8 cellular contexts compared by ENCODE assay signal in genomic region chr14:76810953-76811400, GRCh38. TPM values are rescaled to one million over a fixed set of nuclear protein-coding genes. Genes with fewer than 3 reads are reported as not detected.
DNase-seq lines count a peak whose midpoint lies in the region; ATAC-seq and TF ChIP-seq lines count a peak whose summit lies in the region.

No MANE protein-coding gene starts in this region.

- H3F3A ChIP-seq in PC-3 (ENCODE audit: low read length, unreplicated experiment): no peaks in the 10 kb centered on the region

- peak overlapping the region; percentile 100 for H3K4me2 ChIP-seq in PC-3 (ENCODE audit: low read length)

- H3K9me3 ChIP-seq in CD8-positive, alpha-beta memory T cell (ENCODE audit: low read length): no peaks in the 10 kb centered on the region
- no peaks in the 10 kb centered on the region for H3K9me3 ChIP-seq in PC-3 (ENCODE audit: low read length)
- no peaks in the 10 kb centered on the region for H3K9me3 ChIP-seq in left lung
- H3K9me3 ChIP-seq in thymus (ENCODE audit: control insufficient read depth): no peaks in the 10 kb centered on the region

- H3K79me2 ChIP-seq in PC-3 (ENCODE audit: low read length): peaks cover 27% of the 10 kb centered on the region

- intact Hi-C loops in PC-3 (cut with micrococcal nuclease): loop anchor here (1.0 to 5.0 kb wide), 3 partner anchors 49 to 151 kb away; partner anchors contain the start of gene VASH1
- intact Hi-C loops in left lung (cut with DNase I): no loop called here

- H3K4me1 Mint-ChIP-seq in CD8-positive, alpha-beta memory T cell: peaks cover 26 to 37% (median 37%) of the 10 kb centered on the region in 3 donors
- peaks cover 39% of the 10 kb centered on the region for H3K4me1 Mint-ChIP-seq in central memory CD8-positive, alpha-beta T cell

- peaks cover 0 to 4% of the 10 kb centered on the region in 2 donors for H3K27me3 Mint-ChIP-seq in CD8-positive, alpha-beta memory T cell
- H3K27me3 Mint-ChIP-seq in central memory CD8-positive, alpha-beta T cell: no peaks in the 10 kb centered on the region

- no peaks in the 10 kb centered on the region for H3K27me3 ChIP-seq in CD8-positive, alpha-beta memory T cell (ENCODE audit: insufficient read depth, low read length, poor library complexity, severe bottlenecking)
- H3K27me3 ChIP-seq in PC-3 (ENCODE audit: low read length): no peaks in the 10 kb centered on the region
- no peaks in the 10 kb centered on the region for H3K27me3 ChIP-seq in left lung
- no peaks in the 10 kb centered on the region for H3K27me3 ChIP-seq in thymus (ENCODE audit: control insufficient read depth, insufficient read depth)

- peak overlapping the region; percentile 30 for H3K4me3 ChIP-seq in CD8-positive, alpha-beta memory T cell (ENCODE audit: low read length)
- peak overlapping the region; percentile 93 for H3K4me3 ChIP-seq in PC-3 (ENCODE audit: low read length)
- peak overlapping the region; percentile 5 to 91 for H3K4me3 ChIP-seq in left lung
- H3K4me3 ChIP-seq in thymus (ENCODE audit: low read length): peak overlapping the region; percentile 75

- H3K9me2 ChIP-seq in PC-3 (replicated peaks; ENCODE audit: low read length): no peaks in the 10 kb centered on the region

- no TSS peak for BruUV-seq in PC-3 (replicated peaks; lab: Mats Ljungman, UMichigan)

- no peaks in the 10 kb centered on the region for H3K9me3 Mint-ChIP-seq in CD8-positive, alpha-beta memory T cell
- no peaks in the 10 kb centered on the region for H3K9me3 Mint-ChIP-seq in central memory CD8-positive, alpha-beta T cell

- no peaks in the 10 kb centered on the region for H4K20me1 ChIP-seq in PC-3 (ENCODE audit: low read length)

- peak overlapping the region; percentile 7 for H2AFZ ChIP-seq in PC-3 (ENCODE audit: low read length)

- peaks cover 8% of the 10 kb centered on the region for H3K36me3 ChIP-seq in CD8-positive, alpha-beta memory T cell (ENCODE audit: insufficient read depth, low read length)
- H3K36me3 ChIP-seq in PC-3 (ENCODE audit: low read depth, low read length) (peaks cover 13% of the 10 kb centered on the region), left lung (peaks cover 0 to 31% of the 10 kb centered on the region in 2 donors), thymus (ENCODE audit: control insufficient read depth, insufficient read depth) (peaks cover 15% of the 10 kb centered on the region)

- peak in 1 of 5 donors; percentile 16 for DNase-seq in CD8-positive, alpha-beta memory T cell
- DNase-seq in PC-3 (peak; percentile 57), left lung (no peak)
- no peak for DNase-seq in central memory CD8-positive, alpha-beta T cell (ENCODE audit: low spot score in 2 of 2)

- no peak overlapping the region for H3K27ac ChIP-seq in CD8-positive, alpha-beta memory T cell (ENCODE audit: low read depth, low read length)
- no peak overlapping the region for H3K27ac ChIP-seq in PC-3 (ENCODE audit: low read length)
- H3K27ac ChIP-seq in left lung: peak overlapping the region in 1 of 2 donors; percentile 82
- H3K27ac ChIP-seq in thymus (ENCODE audit: low read depth): no peak overlapping the region

- H3K4me1 ChIP-seq in CD8-positive, alpha-beta memory T cell (ENCODE audit: insufficient read depth, low read length): peaks cover 23% of the 10 kb centered on the region
- peaks cover 5% of the 10 kb centered on the region for H3K4me1 ChIP-seq in PC-3 (ENCODE audit: insufficient read depth, low read length)
- peaks cover 5 to 23% of the 10 kb centered on the region in 2 donors for H3K4me1 ChIP-seq in left lung
- peaks cover 5% of the 10 kb centered on the region for H3K4me1 ChIP-seq in thymus (ENCODE audit: control insufficient read depth, insufficient read depth, low read length)

- H3K36me3 Mint-ChIP-seq in CD8-positive, alpha-beta memory T cell: peaks cover 0 to 44% (median 10%) of the 10 kb centered on the region in 3 donors
- peaks cover 27% of the 10 kb centered on the region for H3K36me3 Mint-ChIP-seq in central memory CD8-positive, alpha-beta T cell (ENCODE audit: insufficient read depth)

- peak overlapping the region; percentile 24 to 98 (median 74) for H3K27ac Mint-ChIP-seq in CD8-positive, alpha-beta memory T cell
- peak overlapping the region; percentile 46 for H3K27ac Mint-ChIP-seq in central memory CD8-positive, alpha-beta T cell (ENCODE audit: low read depth)

- CTCF ChIA-PET in CD8-positive, alpha-beta memory T cell (lab: Charles Lee): interaction anchor here (0.7 to 2.1 kb wide), 5 partner anchors 8 to 104 kb away, joined by 3 to 11 read pairs (median 4); no protein-coding TSS in a partner anchor
- CTCF ChIA-PET in PC-3 (lab: Charles Lee): interaction anchor here (0.6 kb wide), 1 partner anchor 51 kb away, joined by 3 read pairs; no protein-coding TSS in a partner anchor

- peak; percentile 72 for TF ChIP-seq CTCF in PC-3 (conservative IDR thresholded peaks at IDR 0.05; ENCODE audit: low read depth, low read length)
- peak; percentile 18 to 41 for TF ChIP-seq CTCF in left lung (IDR thresholded peaks at IDR 0.05)

- peak overlapping the region; percentile 83 to 97 (median 93) for H3K4me3 Mint-ChIP-seq in CD8-positive, alpha-beta memory T cell
- H3K4me3 Mint-ChIP-seq in central memory CD8-positive, alpha-beta T cell: peak overlapping the region; percentile 92

- POLR2A ChIA-PET in CD8-positive, alpha-beta memory T cell (lab: Charles Lee): interaction anchor here (0.5 to 0.7 kb wide), 2 partner anchors 22 to 510 kb away, joined by 3 read pairs; partner anchors contain the start of gene GSTZ1
- POLR2A ChIA-PET in PC-3 (lab: Charles Lee; ENCODE audit: unreplicated experiment): interaction anchor here (0.7 kb wide), 1 partner anchor 285 kb away, joined by 3 read pairs; no protein-coding TSS in a partner anchor

- 8% methylated on average over 9 of the region's 9 CpGs for WGBS in thymus

- no peak overlapping the region; the same call in 1 of the 2 replicates for H3K9ac ChIP-seq in PC-3 (ENCODE audit: low read length)

- ATAC-seq in GM19043 (IDR thresholded peaks at IDR 0.05; ENCODE audit: low read depth, unreplicated experiment) (peak; percentile 43), PC-3 (peak; percentile 54), left lung (peak; percentile 30), HG03432 (IDR thresholded peaks at IDR 0.05; ENCODE audit: unreplicated experiment) (no peak), HG03521 (IDR thresholded peaks at IDR 0.05; ENCODE audit: unreplicated experiment) (no peak)
- ATAC-seq in central memory CD8-positive, alpha-beta T cell (replicated peaks; ENCODE audit: extremely low read depth, poor library complexity, severe bottlenecking): no peak

RNA-seq across cellular contexts. Expression of gene ANGEL1, which starts 1.7 kb away (rescaled TPM):
- total RNA-seq in CD8-positive, alpha-beta memory T cell: 10 to 100 TPM; 16.0 to 17.1 TPM
- 19.7 TPM for polyA plus RNA-seq in CD8-positive, alpha-beta memory T cell
- total RNA-seq in PC-3 (2014; rRNA removed) (9.2 and 12.4 TPM in 2 replicates), left lung (10 to 100 TPM; 18.9 to 21.3 TPM)
- 12.2 TPM for polyA plus RNA-seq in thymus

RNA-seq across cellular contexts. Expression of gene LRRC74A, which starts 15.2 kb away (rescaled TPM):
- not detected for total RNA-seq in CD8-positive, alpha-beta memory T cell
- not detected for polyA plus RNA-seq in CD8-positive, alpha-beta memory T cell
- total RNA-seq in PC-3 (2014; rRNA removed) (not detected in 2 replicates), left lung (not detected)
- not detected for polyA plus RNA-seq in thymus

RNA-seq across cellular contexts. Expression of gene VASH1, which starts 49.7 kb away (rescaled TPM):
- total RNA-seq in CD8-positive, alpha-beta memory T cell: 1 to 10 TPM; 5.7 to 6.3 TPM
- 1.4 TPM for polyA plus RNA-seq in CD8-positive, alpha-beta memory T cell
- total RNA-seq in PC-3 (2014; rRNA removed) (1.3 and 1.8 TPM in 2 replicates), left lung (10 to 100 TPM; 26.5 to 29.3 TPM)
- 6.1 TPM for polyA plus RNA-seq in thymus

Comparison
In these comparisons a context has a peak if more than half of its experiments do, and no peak if none do; other contexts are left out.
1. H3K4me3 ChIP-seq: peak in every context shown above with its lines; median percentile 93 in PC-3; 75 in thymus; 48 in left lung; 30 in CD8-positive, alpha-beta memory T cell.
2. ATAC-seq: peak in GM19043 (single experiment), PC-3 (single experiment) and left lung (single experiment); none in central memory CD8-positive, alpha-beta T cell (single experiment), HG03432 (single experiment) and HG03521 (single experiment).